ENCODE assay signal across 11 cellular contexts in the genomic region with DNA sequence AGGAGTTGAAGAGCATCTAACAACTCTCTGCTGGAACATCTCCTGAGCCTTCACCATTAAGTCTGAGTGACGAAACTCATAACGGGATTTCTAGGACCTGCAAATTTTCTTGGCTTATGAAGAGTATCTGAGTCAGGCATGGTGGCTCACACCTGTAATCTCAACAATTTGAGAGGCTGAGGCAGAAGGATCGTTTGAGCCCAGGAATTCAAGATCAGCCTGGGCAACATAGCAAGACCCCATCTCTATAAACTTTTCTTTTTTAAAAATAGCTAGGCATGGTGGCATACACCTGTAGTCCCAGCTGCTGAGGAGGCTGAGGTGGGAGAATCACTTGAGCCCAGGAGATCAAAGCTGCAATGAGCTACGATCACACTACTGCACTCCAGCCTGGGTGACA.
"Had no signal": no experiment of that assay in that cellular context is flagged by ENCODE, and none has a peak within 500 bp of the region (broad histone marks: within the 10 kb centered on the region; RNA-seq: fewer than 3 reads in every experiment).

No MANE protein-coding gene starts in this region.

- H3K4me3 ChIP-seq: MG63 had no signal

- H3K36me3 ChIP-seq: MG63 had no signal

- H3K9me2 ChIP-seq: SK-N-SH had no signal

- H3K4me2 ChIP-seq: SK-N-SH had no signal

- ATAC-seq: Panc1, PC-3 had no signal

- H3K27ac ChIP-seq: RWPE1 had no signal

- DNase-seq: Karpas-422; KG1; MG63; NCI-H1436; NCI-H345; NK-92 treated with Interleukin-12 subunit alpha and Interleukin-12 subunit beta, amount 100 ng/mL, for 24 hours; PC-3; SK-N-SH; SW 1271 had no signal

- H3K27me3 ChIP-seq: MG63 had no signal

- H3K9ac ChIP-seq: SK-N-SH had no signal
